12 cellular contexts compared by ENCODE assay signal in the genomic region with DNA sequence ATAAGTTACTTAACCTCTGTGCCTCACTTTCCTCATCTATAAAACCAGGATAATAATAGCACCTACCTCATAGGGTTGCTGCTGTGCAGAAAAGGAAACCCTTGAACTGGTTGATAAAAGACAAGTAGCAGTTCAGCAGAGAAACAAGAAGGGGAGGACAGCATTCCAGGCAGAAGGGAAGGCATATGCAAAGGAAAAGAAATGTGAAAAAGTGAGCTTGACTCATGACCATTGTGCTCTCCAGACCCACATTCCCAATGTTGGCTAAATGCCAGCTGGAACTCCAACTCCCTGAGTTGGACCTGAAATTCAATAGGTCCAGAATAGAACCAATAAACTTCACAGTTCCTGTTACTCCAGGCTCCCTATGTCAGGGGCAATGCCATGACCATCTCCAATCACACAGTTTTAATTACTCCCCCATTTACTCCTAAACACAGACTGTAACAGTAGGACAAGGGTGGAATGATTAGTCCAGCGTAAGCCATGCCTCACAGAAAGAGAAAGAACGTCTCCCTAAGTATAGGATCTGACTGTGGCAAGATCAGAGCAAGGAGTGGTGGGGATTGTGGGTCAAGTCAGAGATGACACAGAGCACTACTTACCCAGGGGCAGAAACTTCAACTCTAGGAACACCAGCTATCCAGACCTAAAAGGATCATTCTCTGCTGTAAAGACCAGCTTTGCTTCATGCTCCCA. TPM values are rescaled to one million over a fixed set of nuclear protein-coding genes. Genes with fewer than 3 reads are reported as not detected.
DNase-seq lines count a peak whose midpoint lies in the region; ATAC-seq, FAIRE-seq and TF ChIP-seq lines count a peak whose summit lies in the region.
"Had no signal": no experiment of that assay in that cellular context is flagged by ENCODE, and none has a peak within 500 bp of the region (broad histone marks: within the 10 kb centered on the region; RNA-seq: fewer than 3 reads in every experiment).

No MANE protein-coding gene starts in this region.

- no peak for ATAC-seq in WTC11
- no peak for ATAC-seq in aorta (ENCODE audit: low FRiP score)
- ATAC-seq: HCT116 had no signal

- no peak for TF ChIP-seq POLR2A in GM12891 (IDR thresholded peaks at IDR 0.05; ENCODE audit: low read depth, low read length)

- H3K4me1 ChIP-seq in osteoblast (ENCODE audit: insufficient read depth, low read length) (peaks cover 15% of the 10 kb centered on the region), aorta (ENCODE audit: control insufficient read depth in 1 of 2, insufficient read depth in 2 of 2, low read length in 2 of 2) (peaks cover 3 to 5% of the 10 kb centered on the region in 2 donors)

- no peaks in the 10 kb centered on the region for H3K9me3 Mint-ChIP-seq in WTC11
- H3K9me3 Mint-ChIP-seq: activated naive CD8-positive, alpha-beta T cell treated with anti-CD3 and anti-CD28 coated beads for 36 hours had no signal

- FAIRE-seq in GM12891 (lab: Jason Lieb, UNC): peak; percentile 61
- FAIRE-seq: endometrium had no signal

- no peak overlapping the region for H3K4me3 Mint-ChIP-seq in WTC11
- H3K4me3 Mint-ChIP-seq: activated naive CD8-positive, alpha-beta T cell treated with anti-CD3 and anti-CD28 coated beads for 36 hours had no signal

- H3K79me2 ChIP-seq in osteoblast (ENCODE audit: insufficient read depth, low read length): peaks cover 87% of the 10 kb centered on the region

- peak overlapping the region; percentile 33 for H3K27ac Mint-ChIP-seq in WTC11
- H3K27ac Mint-ChIP-seq: activated naive CD8-positive, alpha-beta T cell treated with anti-CD3 and anti-CD28 coated beads for 36 hours had no signal

- intact Hi-C loops in aorta (cut with DNase I): no loop called here

- peak overlapping the region; percentile 26 for H3K4me2 ChIP-seq in osteoblast (ENCODE audit: insufficient read depth, low read length)

- H3K27ac ChIP-seq in osteoblast (ENCODE audit: low read depth, low read length) (no peak overlapping the region), aorta (ENCODE audit: low read depth in 1 of 2, low read length in 2 of 2) (no peak overlapping the region)

- H3K9me3 ChIP-seq in osteoblast (ENCODE audit: low read depth, low read length): no peaks in the 10 kb centered on the region
- no peaks in the 10 kb centered on the region for H3K9me3 ChIP-seq in aorta (ENCODE audit: control insufficient read depth, low read length)

- H3K4me3 ChIP-seq in foreskin fibroblast (ENCODE audit: low read depth in 1 of 2, low read length in 2 of 2) (no peak overlapping the region), osteoblast (ENCODE audit: insufficient read depth, low read length) (no peak overlapping the region), aorta (ENCODE audit: low read length in 2 of 2) (no peak overlapping the region)

- H3K27me3 ChIP-seq in osteoblast (ENCODE audit: insufficient read depth, low read length) (no peaks in the 10 kb centered on the region), aorta (ENCODE audit: control insufficient read depth in 1 of 2, insufficient read depth in 2 of 2, low read length in 1 of 2) (no peaks in the 10 kb centered on the region)

- peaks cover 20% of the 10 kb centered on the region for H3K4me1 Mint-ChIP-seq in WTC11

- no peaks in the 10 kb centered on the region for H3K27me3 Mint-ChIP-seq in WTC11 (ENCODE audit: low read depth)
- H3K27me3 Mint-ChIP-seq: activated naive CD8-positive, alpha-beta T cell treated with anti-CD3 and anti-CD28 coated beads for 36 hours had no signal

- no peaks in the 10 kb centered on the region for H3K36me3 ChIP-seq in osteoblast (ENCODE audit: insufficient read depth, low read length)
- no peaks in the 10 kb centered on the region for H3K36me3 ChIP-seq in aorta (ENCODE audit: control insufficient read depth in 1 of 2, insufficient read depth in 2 of 2, low read length in 1 of 2)

- no peaks in the 10 kb centered on the region for H3K36me3 Mint-ChIP-seq in WTC11

- CTCF ChIA-PET in WTC11 (lab: Charles Lee): interaction anchor here (0.9 kb wide), 1 partner anchor 81 kb away, joined by 3 read pairs; no protein-coding TSS in a partner anchor

- peaks cover 18% of the 10 kb centered on the region for H4K20me1 ChIP-seq in osteoblast (ENCODE audit: insufficient read depth, low read length)

- H2AFZ ChIP-seq in osteoblast (ENCODE audit: low read length): no peak overlapping the region

- TF ChIP-seq CTCF in WTC11 (IDR thresholded peaks at IDR 0.05) (no peak), foreskin fibroblast (IDR thresholded peaks at IDR 0.05; ENCODE audit: low read depth, low read length) (no peak), osteoblast (IDR thresholded peaks at IDR 0.05; ENCODE audit: extremely low read depth, low read depth, low read length) (no peak)

- WGBS in aorta, 2 donors: 55 to 58% methylated on average over 2 of the region's 2 CpGs

- DNase-seq in GM12891 (ENCODE audit: insufficient read length, low spot score): no peak
- DNase-seq in WTC11 (ENCODE audit: low spot score): no peak
- peak; percentile 34 to 68 for DNase-seq in foreskin fibroblast
- no peak for DNase-seq in osteoblast (ENCODE audit: insufficient read length, low spot score, missing footprints)
- no peak for DNase-seq in NCI-H2107 (lab: John Stamatoyannopoulos, UW)
- no peak for DNase-seq in SW 1271 (lab: John Stamatoyannopoulos, UW)
- no peak for DNase-seq in aorta
- no peak for DNase-seq in SHP77 treated with DMSO at 0.1 percent for 48 hours (lab: John Stamatoyannopoulos, UW)
- DNase-seq: activated naive CD8-positive, alpha-beta T cell treated with anti-CD3 and anti-CD28 coated beads for 36 hours; Calu3 had no signal

- POLR2A ChIA-PET in WTC11 (lab: Charles Lee): no interaction called here

TF ChIP-seq in GM12891, 5 proteins besides CTCF, POLR2A, EP300 and RAD21:
- TF ChIP-seq POU2F2 (IDR thresholded peaks at IDR 0.05; ENCODE audit: low read depth, low read length): no peak
- no peak for TF ChIP-seq POLR2AphosphoS5 (IDR thresholded peaks at IDR 0.05; ENCODE audit: low read depth, low read length)
- TF ChIP-seq TAF1 (IDR thresholded peaks at IDR 0.05; ENCODE audit: low read depth, low read length): no peak
- no peak for TF ChIP-seq SPI1 (IDR thresholded peaks at IDR 0.05; ENCODE audit: low read depth, low read length)
- TF ChIP-seq PAX5 (IDR thresholded peaks at IDR 0.05; ENCODE audit: insufficient read depth, low read length, severe bottlenecking): no peak

TF ChIP-seq in WTC11, 78 proteins besides CTCF, POLR2A, EP300 and RAD21 (continues in another document):
- no peak for TF ChIP-seq SMAD4 (CRISPR knock-in tag; IDR thresholded peaks at IDR 0.05)
- TF ChIP-seq, protein P1, sequence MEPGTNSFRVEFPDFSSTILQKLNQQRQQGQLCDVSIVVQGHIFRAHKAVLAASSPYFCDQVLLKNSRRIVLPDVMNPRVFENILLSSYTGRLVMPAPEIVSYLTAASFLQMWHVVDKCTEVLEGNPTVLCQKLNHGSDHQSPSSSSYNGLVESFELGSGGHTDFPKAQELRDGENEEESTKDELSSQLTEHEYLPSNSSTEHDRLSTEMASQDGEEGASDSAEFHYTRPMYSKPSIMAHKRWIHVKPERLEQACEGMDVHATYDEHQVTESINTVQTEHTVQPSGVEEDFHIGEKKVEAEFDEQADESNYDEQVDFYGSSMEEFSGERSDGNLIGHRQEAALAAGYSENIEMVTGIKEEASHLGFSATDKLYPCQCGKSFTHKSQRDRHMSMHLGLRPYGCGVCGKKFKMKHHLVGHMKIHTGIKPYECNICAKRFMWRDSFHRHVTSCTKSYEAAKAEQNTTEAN (CRISPR knock-in tag; IDR thresholded peaks at IDR 0.05): no peak
- no peak for TF ChIP-seq TCF7 (CRISPR knock-in tag; IDR thresholded peaks at IDR 0.05; ENCODE audit: low read depth)
- TF ChIP-seq EMX1 (CRISPR knock-in tag; IDR thresholded peaks at IDR 0.05): no peak
- TF ChIP-seq, protein P2, sequence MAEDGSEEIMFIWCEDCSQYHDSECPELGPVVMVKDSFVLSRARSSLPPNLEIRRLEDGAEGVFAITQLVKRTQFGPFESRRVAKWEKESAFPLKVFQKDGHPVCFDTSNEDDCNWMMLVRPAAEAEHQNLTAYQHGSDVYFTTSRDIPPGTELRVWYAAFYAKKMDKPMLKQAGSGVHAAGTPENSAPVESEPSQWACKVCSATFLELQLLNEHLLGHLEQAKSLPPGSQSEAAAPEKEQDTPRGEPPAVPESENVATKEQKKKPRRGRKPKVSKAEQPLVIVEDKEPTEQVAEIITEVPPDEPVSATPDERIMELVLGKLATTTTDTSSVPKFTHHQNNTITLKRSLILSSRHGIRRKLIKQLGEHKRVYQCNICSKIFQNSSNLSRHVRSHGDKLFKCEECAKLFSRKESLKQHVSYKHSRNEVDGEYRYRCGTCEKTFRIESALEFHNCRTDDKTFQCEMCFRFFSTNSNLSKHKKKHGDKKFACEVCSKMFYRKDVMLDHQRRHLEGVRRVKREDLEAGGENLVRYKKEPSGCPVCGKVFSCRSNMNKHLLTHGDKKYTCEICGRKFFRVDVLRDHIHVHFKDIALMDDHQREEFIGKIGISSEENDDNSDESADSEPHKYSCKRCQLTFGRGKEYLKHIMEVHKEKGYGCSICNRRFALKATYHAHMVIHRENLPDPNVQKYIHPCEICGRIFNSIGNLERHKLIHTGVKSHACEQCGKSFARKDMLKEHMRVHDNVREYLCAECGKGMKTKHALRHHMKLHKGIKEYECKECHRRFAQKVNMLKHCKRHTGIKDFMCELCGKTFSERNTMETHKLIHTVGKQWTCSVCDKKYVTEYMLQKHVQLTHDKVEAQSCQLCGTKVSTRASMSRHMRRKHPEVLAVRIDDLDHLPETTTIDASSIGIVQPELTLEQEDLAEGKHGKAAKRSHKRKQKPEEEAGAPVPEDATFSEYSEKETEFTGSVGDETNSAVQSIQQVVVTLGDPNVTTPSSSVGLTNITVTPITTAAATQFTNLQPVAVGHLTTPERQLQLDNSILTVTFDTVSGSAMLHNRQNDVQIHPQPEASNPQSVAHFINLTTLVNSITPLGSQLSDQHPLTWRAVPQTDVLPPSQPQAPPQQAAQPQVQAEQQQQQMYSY (CRISPR knock-in tag; IDR thresholded peaks at IDR 0.05): no peak
- TF ChIP-seq JUN (CRISPR knock-in tag; IDR thresholded peaks at IDR 0.05): no peak
- TF ChIP-seq, protein P3, sequence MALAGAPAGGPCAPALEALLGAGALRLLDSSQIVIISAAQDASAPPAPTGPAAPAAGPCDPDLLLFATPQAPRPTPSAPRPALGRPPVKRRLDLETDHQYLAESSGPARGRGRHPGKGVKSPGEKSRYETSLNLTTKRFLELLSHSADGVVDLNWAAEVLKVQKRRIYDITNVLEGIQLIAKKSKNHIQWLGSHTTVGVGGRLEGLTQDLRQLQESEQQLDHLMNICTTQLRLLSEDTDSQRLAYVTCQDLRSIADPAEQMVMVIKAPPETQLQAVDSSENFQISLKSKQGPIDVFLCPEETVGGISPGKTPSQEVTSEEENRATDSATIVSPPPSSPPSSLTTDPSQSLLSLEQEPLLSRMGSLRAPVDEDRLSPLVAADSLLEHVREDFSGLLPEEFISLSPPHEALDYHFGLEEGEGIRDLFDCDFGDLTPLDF (CRISPR knock-in tag; IDR thresholded peaks at IDR 0.05): no peak
- TF ChIP-seq JAZF1 (CRISPR knock-in tag; IDR thresholded peaks at IDR 0.05): no peak
- TF ChIP-seq ZNF416 (CRISPR knock-in tag; IDR thresholded peaks at IDR 0.05): no peak

RNA-seq across cellular contexts. Expression of a gene that starts 26.9 kb away (rescaled TPM):
- polyA plus RNA-seq in GM12891 (2012; ENCODE audit: low read depth, missing spikeins): 6.9 TPM
- 45.1 to 57.2 TPM (median 47.2 TPM) in 3 replicates for total RNA-seq in WTC11 (2021)
- total RNA-seq in osteoblast: 43.6 and 47.4 TPM in 2 replicates
- 10 to 100 TPM; 52.8 to 59.6 TPM for total RNA-seq in aorta
- polyA plus RNA-seq in aorta: 10 to 100 TPM in 1 of 2 donors, 1 to 10 TPM in 1; 9.1 to 10.7 TPM

Comparison
In these comparisons a context has a peak if more than half of its experiments do, and no peak if none do; other contexts are left out.
1. DNase-seq: peak in foreskin fibroblast (2 of 2); none in GM12891 (single experiment), WTC11 (single experiment), osteoblast (single experiment), NCI-H2107 (single experiment), SW 1271 (0 of 2), aorta (0 of 2) and SHP77 treated with DMSO at 0.1 percent for 48 hours (single experiment).